1 cellular context compared by ENCODE assay signal in genomic region chr9:110443146-110443877, GRCh38.
TF ChIP-seq lines count a peak whose summit lies in the region.

No MANE protein-coding gene starts in this region.

TF ChIP-seq in HEK293T, 16 proteins besides CTCF, POLR2A, EP300 and RAD21 (continued from another document):
- TF ChIP-seq NFRKB (IDR thresholded peaks at IDR 0.05) (no peak), FOXK2 (IDR thresholded peaks at IDR 0.05) (no peak), TARDBP (IDR thresholded peaks at IDR 0.05) (no peak), HDGF (IDR thresholded peaks at IDR 0.05; ENCODE audit: borderline replicate concordance) (no peak), L3MBTL2 (conservative IDR thresholded peaks at IDR 0.05) (no peak)
TF ChIP-seq in HEK293T: peak in this region for 0.
